ENCODE assay signal across 9 cellular contexts in genomic region chr17:59859444-59860025, GRCh38. TPM values are rescaled to one million over a fixed set of nuclear protein-coding genes. Genes with fewer than 3 reads are reported as not detected.
DNase-seq lines count a peak whose midpoint lies in the region; ATAC-seq and TF ChIP-seq lines count a peak whose summit lies in the region.
"Had no signal": no experiment of that assay in that cellular context is flagged by ENCODE, and none has a peak within 500 bp of the region (broad histone marks: within the 10 kb centered on the region; RNA-seq: fewer than 3 reads in every experiment).

No MANE protein-coding gene starts in this region.

- H3K4me3 ChIP-seq in brain microvascular endothelial cell (ENCODE audit: low read depth, low read length), result no peak overlapping the region
- H3K4me3 ChIP-seq in effector memory CD4-positive, alpha-beta T cell (ENCODE audit: insufficient read depth, low read depth, low read length, poor library complexity, severe bottlenecking), result no peak overlapping the region
- H3K4me3 ChIP-seq: BLaER1 had no signal

- no peak for ATAC-seq in HG03025 (IDR thresholded peaks at IDR 0.05; ENCODE audit: low FRiP score, unreplicated experiment)

- peaks cover 27% of the 10 kb centered on the region for H3K4me1 Mint-ChIP-seq in mesothelial cell of epicardium

- H3K9me3 ChIP-seq in effector memory CD4-positive, alpha-beta T cell (ENCODE audit: control insufficient read depth, low read length), result no peaks in the 10 kb centered on the region
- H3K9me3 ChIP-seq: BLaER1 had no signal

- no peaks in the 10 kb centered on the region for H3K27me3 ChIP-seq in brain microvascular endothelial cell (replicated peaks)
- no peaks in the 10 kb centered on the region for H3K27me3 ChIP-seq in effector memory CD4-positive, alpha-beta T cell (replicated peaks; ENCODE audit: control insufficient read depth, insufficient read depth, low read length, poor library complexity, severe bottlenecking)
- H3K27me3 ChIP-seq: BLaER1 had no signal

- H3K4me1 ChIP-seq in effector memory CD4-positive, alpha-beta T cell (ENCODE audit: control insufficient read depth, insufficient read depth, low read length, poor library complexity, severe bottlenecking), result no peaks in the 10 kb centered on the region
- H3K4me1 ChIP-seq: BLaER1 had no signal

- H3K27me3 Mint-ChIP-seq in mesothelial cell of epicardium (ENCODE audit: low read depth), result no peaks in the 10 kb centered on the region

- H3K36me3 Mint-ChIP-seq in mesothelial cell of epicardium, result peaks cover 11% of the 10 kb centered on the region

- no peaks in the 10 kb centered on the region for H3K36me3 ChIP-seq in brain microvascular endothelial cell (replicated peaks)
- peaks cover 20% of the 10 kb centered on the region for H3K36me3 ChIP-seq in effector memory CD4-positive, alpha-beta T cell (ENCODE audit: control insufficient read depth, insufficient read depth, low read length)

- in situ Hi-C loops in brain microvascular endothelial cell (cut with HindIII; ENCODE audit: low pct_ligation_motif_present, low sequenced_read_pairs), result no loop called here

- no peaks in the 10 kb centered on the region for H3K9me3 Mint-ChIP-seq in mesothelial cell of epicardium

- peak overlapping the region; percentile 41 for H3K27ac ChIP-seq in brain microvascular endothelial cell
- no peak overlapping the region for H3K27ac ChIP-seq in effector memory CD4-positive, alpha-beta T cell (ENCODE audit: insufficient read depth, low read length, poor library complexity, severe bottlenecking)
- H3K27ac ChIP-seq: BLaER1 had no signal

- peak; percentile 44 for TF ChIP-seq CTCF in brain microvascular endothelial cell (IDR thresholded peaks at IDR 0.05; ENCODE audit: low read depth, low read length, missing control alignments)
- TF ChIP-seq CTCF in mesothelial cell of epicardium (IDR thresholded peaks at IDR 0.05; ENCODE audit: unreplicated experiment), result peak; percentile 61

- DNase-seq in NCI-H1092 treated with DMSO at 0.1 percent for 48 hours (lab: John Stamatoyannopoulos, UW) (peak; percentile 10), NCI-H1092 (lab: John Stamatoyannopoulos, UW) (no peak), MV-4-11 (lab: John Stamatoyannopoulos, UW) (peak; percentile 55), brain microvascular endothelial cell (peak; percentile 49), mesothelial cell of epicardium (ENCODE audit: low spot score in 2 of 2, unreplicated experiment in 2 of 2) (no peak), COR-L47 (lab: John Stamatoyannopoulos, UW) (no peak)
- no peak for DNase-seq in effector memory CD4-positive, alpha-beta T cell

- H3K27ac Mint-ChIP-seq in mesothelial cell of epicardium, result peak overlapping the region; percentile 85

- H3K4me3 Mint-ChIP-seq in mesothelial cell of epicardium, result no peak overlapping the region

RNA-seq across cellular contexts. Expression of gene TUBD1, which starts 33.2 kb away (rescaled TPM):
- total RNA-seq in mesothelial cell of epicardium, result 10.5 to 13.9 TPM (median 13.0 TPM) in 3 replicates

RNA-seq across cellular contexts. Expression of gene RPS6KB1, which starts 33.4 kb away (rescaled TPM):
- total RNA-seq in mesothelial cell of epicardium, result 42.3 to 49.9 TPM (median 42.8 TPM) in 3 replicates

Comparison
In these comparisons a context has a peak if more than half of its experiments do, and no peak if none do; other contexts are left out.
1. DNase-seq: peak in NCI-H1092 treated with DMSO at 0.1 percent for 48 hours (single experiment), MV-4-11 (single experiment) and brain microvascular endothelial cell (single experiment); none in NCI-H1092 (single experiment), mesothelial cell of epicardium (0 of 2), effector memory CD4-positive, alpha-beta T cell (0 of 3) and COR-L47 (single experiment).